Comparison of ENCODE assay signal across 19 cellular contexts in the genomic region with DNA sequence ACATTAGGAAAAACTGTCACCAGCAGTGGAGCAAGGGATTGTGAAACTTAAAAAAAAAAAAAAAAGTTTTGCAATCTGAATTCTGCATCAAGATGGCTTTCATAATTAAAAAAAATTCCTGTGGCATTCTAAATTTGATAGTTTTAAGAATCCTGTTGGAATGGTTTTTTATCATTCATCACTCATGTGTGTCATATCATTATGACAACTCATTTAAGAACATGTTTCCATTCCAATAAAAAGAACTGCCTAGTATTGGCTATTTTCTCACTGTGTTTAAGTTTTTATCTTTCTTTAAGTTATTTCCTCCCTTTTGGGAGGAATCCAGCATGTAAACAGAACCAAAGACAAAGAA. TPM values are rescaled to one million over a fixed set of nuclear protein-coding genes. Genes with fewer than 3 reads are reported as not detected.
DNase-seq lines count a peak whose midpoint lies in the region; ATAC-seq and TF ChIP-seq lines count a peak whose summit lies in the region.
"Had no signal": no experiment of that assay in that cellular context is flagged by ENCODE, and none has a peak within 500 bp of the region (broad histone marks: within the 10 kb centered on the region; RNA-seq: fewer than 3 reads in every experiment).

No MANE protein-coding gene starts in this region.

- H3K4me2 ChIP-seq in PC-3 (ENCODE audit: low read length) (no peak overlapping the region), mesenchymal stem cell (ENCODE audit: low read length, poor library complexity, severe bottlenecking) (no peak overlapping the region)

- in situ Hi-C loops in gastrocnemius medialis (cut with MboI; ENCODE audit: low sequenced_read_pairs in 4 of 4): no loop called here

- H3K9me3 ChIP-seq in PC-3 (ENCODE audit: low read length) (no peaks in the 10 kb centered on the region), mesenchymal stem cell (ENCODE audit: control insufficient read depth, low read length) (no peaks in the 10 kb centered on the region), gastrocnemius medialis (no peaks in the 10 kb centered on the region)

- H2AFZ ChIP-seq in PC-3 (ENCODE audit: low read length) (no peak overlapping the region), mesenchymal stem cell (ENCODE audit: low read depth, low read length) (no peak overlapping the region)

- H2BK120ac ChIP-seq in mesenchymal stem cell (ENCODE audit: low read depth, low read length): no peak overlapping the region

- H3K27ac ChIP-seq in PC-3 (ENCODE audit: low read length) (no peak overlapping the region), VCaP (peak overlapping the region; percentile 67), mesenchymal stem cell (ENCODE audit: low read length, poor library complexity, severe bottlenecking) (no peak overlapping the region), gastrocnemius medialis (no peak overlapping the region)

- no peak overlapping the region for H2BK5ac ChIP-seq in mesenchymal stem cell (ENCODE audit: low read depth, low read length, poor library complexity, severe bottlenecking)

- H3K36me3 ChIP-seq in PC-3 (ENCODE audit: low read depth, low read length): no peaks in the 10 kb centered on the region
- no peaks in the 10 kb centered on the region for H3K36me3 ChIP-seq in mesenchymal stem cell (ENCODE audit: control insufficient read depth in 1 of 2, insufficient read depth in 2 of 2, low read depth in 1 of 2, low read length in 2 of 2)
- no peaks in the 10 kb centered on the region for H3K36me3 ChIP-seq in gastrocnemius medialis

- intact Hi-C loops in PC-3 (cut with micrococcal nuclease) (no loop called here), gastrocnemius medialis (cut with DNase I; ENCODE audit: low total_unique reads) (no loop called here)

- TF ChIP-seq CTCF in PC-3 (conservative IDR thresholded peaks at IDR 0.05; ENCODE audit: low read depth, low read length) (no peak), VCaP (conservative IDR thresholded peaks at IDR 0.05) (no peak), gastrocnemius medialis (IDR thresholded peaks at IDR 0.05 in 4 of 5, conservative IDR thresholded peaks at IDR 0.05 in 1 of 5) (no peak)

- H4K20me1 ChIP-seq in PC-3 (ENCODE audit: low read length): no peaks in the 10 kb centered on the region

- no peaks in the 10 kb centered on the region for H3K79me1 ChIP-seq in mesenchymal stem cell (replicated peaks; ENCODE audit: low read length, poor library complexity, severe bottlenecking)

- no peak overlapping the region for H3K23ac ChIP-seq in mesenchymal stem cell (ENCODE audit: low read length in 2 of 2)

- H3K9ac ChIP-seq in PC-3 (ENCODE audit: low read length) (no peak overlapping the region), mesenchymal stem cell (ENCODE audit: low read length) (no peak overlapping the region)

- no TSS peak for BruUV-seq in PC-3 (replicated peaks; lab: Mats Ljungman, UMichigan)

- H3K9me2 ChIP-seq in PC-3 (replicated peaks; ENCODE audit: low read length): no peaks in the 10 kb centered on the region

- POLR2A ChIA-PET in PC-3 (lab: Charles Lee; ENCODE audit: unreplicated experiment): no interaction called here

- DNase-seq in PC-3 (peak; percentile 8), mesenchymal stem cell (peak; percentile 38), gastrocnemius medialis (no peak), DMS53 (lab: John Stamatoyannopoulos, UW) (no peak)
- no peak for DNase-seq in activated naive CD4-positive, alpha-beta T cell treated with anti-CD3 and anti-CD28 coated beads, Interleukin-2, amount 50 U/mL, for 16 hours
- DNase-seq: CD8-positive, alpha-beta T cell; COR-L47; DMS153; DND-41; GDM1; HCEC 1CT; HFFc6 had no signal

- no peak overlapping the region for H2BK15ac ChIP-seq in mesenchymal stem cell (ENCODE audit: low read depth, poor library complexity, severe bottlenecking)

- no peak overlapping the region for H3K18ac ChIP-seq in mesenchymal stem cell (ENCODE audit: low read depth in 1 of 2, low read length in 2 of 2)

- no peak overlapping the region for H3K14ac ChIP-seq in mesenchymal stem cell (ENCODE audit: low read length in 2 of 2)

- no peak for TF ChIP-seq POLR2A in gastrocnemius medialis (IDR thresholded peaks at IDR 0.05)

- CTCF ChIA-PET in PC-3 (lab: Charles Lee): no interaction called here

- H3K4ac ChIP-seq in mesenchymal stem cell (ENCODE audit: low read depth in 1 of 2, low read length in 2 of 2): no peak overlapping the region

- no peaks in the 10 kb centered on the region for H3K79me2 ChIP-seq in PC-3 (ENCODE audit: low read length)

- no peak overlapping the region for H2AK5ac ChIP-seq in mesenchymal stem cell (ENCODE audit: low read length, severe bottlenecking)

- H3K4me1 ChIP-seq in PC-3 (ENCODE audit: insufficient read depth, low read length) (peaks cover 12% of the 10 kb centered on the region), mesenchymal stem cell (ENCODE audit: control insufficient read depth, insufficient read depth, low read depth, low read length) (no peaks in the 10 kb centered on the region), gastrocnemius medialis (no peaks in the 10 kb centered on the region)

- H4K91ac ChIP-seq in mesenchymal stem cell (ENCODE audit: low read length): no peak overlapping the region

- peaks cover 5% of the 10 kb centered on the region for H3F3A ChIP-seq in PC-3 (ENCODE audit: low read length, unreplicated experiment)

- ATAC-seq in PC-3 (peak; percentile 48; the same call in 1 of the 2 replicates), gastrocnemius medialis (no peak), GM19467 (IDR thresholded peaks at IDR 0.05; ENCODE audit: unreplicated experiment) (no peak)
- ATAC-seq: CD8-positive, alpha-beta T cell had no signal

- no peak overlapping the region for H3K4me3 ChIP-seq in PC-3 (ENCODE audit: low read length)
- H3K4me3 ChIP-seq in mesenchymal stem cell (ENCODE audit: insufficient read depth in 1 of 2, low read depth in 1 of 2, low read length in 2 of 2): no peak overlapping the region
- no peak overlapping the region for H3K4me3 ChIP-seq in gastrocnemius medialis

- no peak overlapping the region for H2BK12ac ChIP-seq in mesenchymal stem cell (ENCODE audit: low read length in 2 of 2)

- H3K27me3 ChIP-seq in PC-3 (ENCODE audit: low read length) (no peaks in the 10 kb centered on the region), mesenchymal stem cell (ENCODE audit: control insufficient read depth in 1 of 2, insufficient read depth in 1 of 2, low read length in 2 of 2) (no peaks in the 10 kb centered on the region), gastrocnemius medialis (no peaks in the 10 kb centered on the region)

- H4K8ac ChIP-seq in mesenchymal stem cell (ENCODE audit: low read length): no peak overlapping the region

RNA-seq across cellular contexts. Expression of a gene that starts 26.2 kb away (rescaled TPM):
- total RNA-seq in PC-3 (2014; rRNA removed): not detected in 2 replicates
- not detected for polyA plus RNA-seq in mesenchymal stem cell (2013, experiment 1 of 2)
- not detected for polyA plus RNA-seq in mesenchymal stem cell (2013, experiment 2 of 2)
- under 1 TPM in 1 of 4 donors, not detected in 3; 0.26 TPM for total RNA-seq in gastrocnemius medialis
- total RNA-seq: A673; CD8-positive, alpha-beta T cell; H1; HFFc6 had no signal
- polyA plus RNA-seq: BJ, CD14-positive monocyte, H1 had no signal

RNA-seq across cellular contexts. Expression of a gene that starts 50.5 kb away (rescaled TPM):
- not detected in 2 replicates for total RNA-seq in PC-3 (2014; rRNA removed)
- polyA plus RNA-seq in mesenchymal stem cell (2013, experiment 1 of 2): not detected
- polyA plus RNA-seq in mesenchymal stem cell (2013, experiment 2 of 2): not detected
- not detected for total RNA-seq in gastrocnemius medialis
- total RNA-seq: A673; CD8-positive, alpha-beta T cell; H1; HFFc6; HT1080 had no signal
- polyA plus RNA-seq: BJ, CD14-positive monocyte had no signal

Comparison
In these comparisons a context has a peak if more than half of its experiments do, and no peak if none do; other contexts are left out.
1. DNase-seq: peak in PC-3 (single experiment) and mesenchymal stem cell (single experiment); none in gastrocnemius medialis (0 of 2), activated naive CD4-positive, alpha-beta T cell treated with anti-CD3 and anti-CD28 coated beads, Interleukin-2, amount 50 U/mL, for 16 hours (single experiment) and DMS53 (single experiment).